Comparison of ENCODE assay signal across 9 cellular contexts in the genomic region with DNA sequence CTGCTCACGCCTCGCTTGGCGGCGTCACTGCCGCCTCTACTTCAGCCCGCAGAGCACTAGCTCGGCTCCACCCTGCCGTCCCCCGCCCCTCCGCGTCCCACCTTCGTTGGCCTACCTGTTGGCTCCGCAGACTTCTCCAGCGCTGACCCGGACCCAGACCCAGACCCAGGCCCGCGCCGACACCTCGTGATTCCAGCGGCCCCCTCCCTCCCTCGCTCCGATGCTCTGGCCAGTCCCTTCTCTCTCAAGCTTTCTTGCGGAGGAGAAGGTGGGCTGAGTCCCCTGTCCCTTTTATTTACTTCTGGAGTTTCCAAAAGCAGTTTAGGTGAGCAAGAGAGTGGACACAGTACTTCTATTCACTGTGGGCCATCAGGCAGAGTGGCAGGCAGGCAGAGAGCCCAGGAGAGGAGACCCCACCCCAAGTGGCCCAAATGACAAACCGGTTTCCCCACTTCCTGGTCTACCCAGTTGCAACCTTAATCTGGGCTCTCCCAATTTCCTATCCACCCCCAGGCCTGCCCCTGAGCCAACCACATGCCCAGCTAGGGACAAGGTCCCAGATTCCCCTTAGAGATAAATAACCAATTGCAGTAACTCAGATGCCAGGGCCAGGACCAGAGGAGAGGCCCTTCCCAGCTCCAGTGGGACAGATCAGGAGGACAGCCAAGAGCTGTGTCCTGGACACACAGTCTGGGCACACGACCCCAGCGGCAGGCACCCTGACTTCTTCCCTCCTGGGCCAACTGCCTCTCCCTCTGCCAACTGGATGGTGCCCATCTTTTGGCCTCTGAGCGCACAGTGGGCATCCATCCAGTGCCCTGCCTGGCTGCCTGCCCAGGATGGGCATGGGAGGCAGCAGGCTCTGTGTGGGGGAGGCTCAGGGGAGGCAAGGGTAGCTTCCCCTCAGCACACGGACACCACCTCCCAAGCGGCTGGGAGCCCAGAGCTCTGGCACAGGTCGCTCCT. TPM values are rescaled to one million over a fixed set of nuclear protein-coding genes. Genes with fewer than 3 reads are reported as not detected.
DNase-seq lines count a peak whose midpoint lies in the region; ATAC-seq and TF ChIP-seq lines count a peak whose summit lies in the region.
"Had no signal": no experiment of that assay in that cellular context is flagged by ENCODE, and none has a peak within 500 bp of the region (broad histone marks: within the 10 kb centered on the region; RNA-seq: fewer than 3 reads in every experiment).

No MANE protein-coding gene starts in this region.

- H3K36me3 ChIP-seq in breast epithelium (no peaks in the 10 kb centered on the region), mesodermal cell (ENCODE audit: control insufficient read depth, insufficient read depth, low read length) (no peaks in the 10 kb centered on the region), vagina (no peaks in the 10 kb centered on the region)

- CTCF ChIA-PET in activated naive CD4-positive, alpha-beta T cell treated with anti-CD3 and anti-CD28 coated beads for 36 hours (lab: Charles Lee), result interaction anchor here (0.7 to 6.1 kb wide), 11 partner anchors 10 to 183 kb away, joined by 3 to 40 read pairs (median 4); no protein-coding TSS in a partner anchor

- WGBS in mesodermal cell (ENCODE audit: insufficient coverage in 2 of 2), 2 experiments, result 14 to 25% methylated on average over 13 to 28 of the region's 30 CpGs

- peaks cover 3 to 25% of the 10 kb centered on the region in 2 donors for H3K27me3 ChIP-seq in breast epithelium
- peaks cover 16% of the 10 kb centered on the region for H3K27me3 ChIP-seq in vagina

- no peak for TF ChIP-seq CTCF in breast epithelium (IDR thresholded peaks at IDR 0.05)
- no peak for TF ChIP-seq CTCF in vagina (IDR thresholded peaks at IDR 0.05)

- peaks cover 11% of the 10 kb centered on the region for H3K4me1 Mint-ChIP-seq in activated naive CD4-positive, alpha-beta T cell treated with anti-CD3 and anti-CD28 coated beads for 36 hours (ENCODE audit: low read depth)

- H3K27ac ChIP-seq in breast epithelium (peak overlapping the region; percentile 72 to 85), mesodermal cell (ENCODE audit: low read depth, low read length, severe bottlenecking) (no peak overlapping the region), vagina (no peak overlapping the region)

- no peak for DNase-seq in activated naive CD4-positive, alpha-beta T cell treated with anti-CD3 and anti-CD28 coated beads for 36 hours
- DNase-seq in activated naive CD4-positive, alpha-beta T cell treated with anti-CD3 and anti-CD28 coated beads, Interleukin-2, amount 50 U/mL, for 72 hours (ENCODE audit: low spot score in 2 of 2), result no peak
- DNase-seq in breast epithelium (ENCODE audit: low spot score in 2 of 2), result no peak
- no peak for DNase-seq in vagina (ENCODE audit: extremely low spot score in 2 of 2)
- no peak for DNase-seq in NCI-H1417 treated with DMSO at 0.1 percent for 48 hours (lab: John Stamatoyannopoulos, UW)

- H3K27ac Mint-ChIP-seq in activated naive CD4-positive, alpha-beta T cell treated with anti-CD3 and anti-CD28 coated beads for 36 hours, result no peak overlapping the region
- no peak overlapping the region for H3K27ac Mint-ChIP-seq in activated naive CD4-positive, alpha-beta T cell treated with anti-CD3 and anti-CD28 coated beads, Interleukin-2, amount 50 U/mL, for 72 hours

- H3K9me3 Mint-ChIP-seq in activated naive CD4-positive, alpha-beta T cell treated with anti-CD3 and anti-CD28 coated beads for 36 hours, result no peaks in the 10 kb centered on the region
- H3K9me3 Mint-ChIP-seq in activated naive CD4-positive, alpha-beta T cell treated with anti-CD3 and anti-CD28 coated beads, Interleukin-2, amount 50 U/mL, for 72 hours, result no peaks in the 10 kb centered on the region

- no peaks in the 10 kb centered on the region for H3K36me3 Mint-ChIP-seq in activated naive CD4-positive, alpha-beta T cell treated with anti-CD3 and anti-CD28 coated beads for 36 hours (ENCODE audit: low read depth)
- H3K36me3 Mint-ChIP-seq in activated naive CD4-positive, alpha-beta T cell treated with anti-CD3 and anti-CD28 coated beads, Interleukin-2, amount 50 U/mL, for 72 hours, result no peaks in the 10 kb centered on the region

- intact Hi-C loops in activated naive CD4-positive, alpha-beta T cell treated with anti-CD3 and anti-CD28 coated beads for 36 hours (cut with micrococcal nuclease), result loop anchor here (1.0 to 5.0 kb wide), 3 partner anchors 49 to 145 kb away; a partner anchor contains a TSS
- intact Hi-C loops in breast epithelium (cut with DNase I; ENCODE audit: low total_unique reads) (no loop called here), vagina (cut with DNase I) (no loop called here)

- H3K27me3 Mint-ChIP-seq in activated naive CD4-positive, alpha-beta T cell treated with anti-CD3 and anti-CD28 coated beads for 36 hours (ENCODE audit: low read depth), result peaks cover 64% of the 10 kb centered on the region

- H3K4me3 ChIP-seq in breast epithelium (peak overlapping the region; percentile 45 to 83 (median 63)), mesodermal cell (ENCODE audit: extremely low read depth, insufficient read depth, low read length, poor library complexity, severe bottlenecking) (peak overlapping the region; percentile 48), vagina (peak overlapping the region; percentile 49 to 51)

- peaks cover 0 to 4% of the 10 kb centered on the region in 2 donors for H3K9me3 ChIP-seq in breast epithelium
- H3K9me3 ChIP-seq in mesodermal cell (ENCODE audit: control insufficient read depth, low read length), result peaks cover 3% of the 10 kb centered on the region
- H3K9me3 ChIP-seq in vagina, result no peaks in the 10 kb centered on the region

- H3K4me3 Mint-ChIP-seq in activated naive CD4-positive, alpha-beta T cell treated with anti-CD3 and anti-CD28 coated beads for 36 hours, result peak overlapping the region; percentile 58

- no peak for TF ChIP-seq POLR2A in breast epithelium (IDR thresholded peaks at IDR 0.05)
- no peak for TF ChIP-seq POLR2A in vagina (IDR thresholded peaks at IDR 0.05)

- H3K4me1 ChIP-seq in breast epithelium, result peaks cover 0 to 17% of the 10 kb centered on the region in 2 donors
- H3K4me1 ChIP-seq in mesodermal cell (ENCODE audit: control insufficient read depth, insufficient read depth, low read length, poor library complexity, severe bottlenecking), result peaks cover 15% of the 10 kb centered on the region
- H3K4me1 ChIP-seq in vagina, result peaks cover 28% of the 10 kb centered on the region

- ATAC-seq in activated naive CD4-positive, alpha-beta T cell treated with anti-CD3 and anti-CD28 coated beads, Interleukin-2, amount 50 U/mL, for 72 hours, result no peak
- ATAC-seq in GM18858 (IDR thresholded peaks at IDR 0.05; ENCODE audit: unreplicated experiment) (no peak), GM18909 (IDR thresholded peaks at IDR 0.05; ENCODE audit: poor library complexity, unreplicated experiment) (no peak)

RNA-seq across cellular contexts. Expression of a gene that starts 1.2 kb away (rescaled TPM):
- under 1 TPM; 0.67 to 0.94 TPM for total RNA-seq in activated naive CD4-positive, alpha-beta T cell treated with anti-CD3 and anti-CD28 coated beads for 36 hours
- 1 to 10 TPM; 1.1 to 1.2 TPM for total RNA-seq in activated naive CD4-positive, alpha-beta T cell treated with anti-CD3 and anti-CD28 coated beads, Interleukin-2, amount 50 U/mL, for 72 hours
- total RNA-seq in breast epithelium, result 10 to 100 TPM in 1 of 3 donors, 1 to 10 TPM in 2; 4.2 to 10.8 (median 8.8) TPM
- 2.7 TPM for polyA plus RNA-seq in mesodermal cell (2013, experiment 1 of 2)
- 2.1 TPM for polyA plus RNA-seq in mesodermal cell (2013, experiment 2 of 2)
- total RNA-seq in vagina, result 5.2 TPM
- total RNA-seq: RPMI7951 had no signal

Comparison
In these comparisons a context has a peak if more than half of its experiments do, and no peak if none do; other contexts are left out.
1. H3K27ac ChIP-seq: peak in breast epithelium (2 of 2); none in mesodermal cell (single experiment) and vagina (single experiment).
2. Peak in every context shown above with its lines, with median percentiles within 50 percentile points of each other: H3K4me3 ChIP-seq.